Comparison of ENCODE assay signal across 31 cellular contexts in the genomic region with DNA sequence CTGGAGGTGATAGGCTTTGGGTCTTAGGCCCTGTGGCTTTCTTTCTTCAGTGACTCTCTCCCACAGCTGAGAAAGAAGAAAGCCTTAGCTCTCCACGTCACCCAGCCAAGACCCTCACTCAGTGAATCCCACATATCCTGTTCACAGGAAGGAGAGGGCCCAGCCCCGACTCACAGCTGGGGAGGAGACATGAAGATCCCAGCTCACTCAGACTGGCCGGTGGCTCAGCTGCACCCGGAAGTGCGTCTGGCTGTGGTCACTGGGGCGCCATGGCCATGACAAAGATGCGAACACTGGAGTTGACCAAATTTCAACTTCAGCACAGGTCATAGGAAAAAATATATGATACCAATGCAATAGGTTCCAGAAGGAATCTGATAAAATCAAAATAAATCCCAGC. TPM values are rescaled to one million over a fixed set of nuclear protein-coding genes. Genes with fewer than 3 reads are reported as not detected.
"Had no signal": no experiment of that assay in that cellular context is flagged by ENCODE, and none has a peak within 500 bp of the region (broad histone marks: within the 10 kb centered on the region; RNA-seq: fewer than 3 reads in every experiment).

No MANE protein-coding gene starts in this region.

- H3K36me3 ChIP-seq: adrenal gland had no signal

- H3K4me3 ChIP-seq: adrenal gland, SK-N-MC had no signal

- DNase-seq: activated CD4-positive, alpha-beta memory T cell treated with anti-CD3 and anti-CD28 coated beads for 36 hours; activated CD4-positive, alpha-beta T cell treated with anti-CD3 and anti-CD28 coated beads, Interleukin-2, amount 10 ng/mL, durations not matched to agents 7 days and 5 days; activated CD4-positive, CD25-positive, alpha-beta regulatory T cell; activated CD8-positive, alpha-beta memory T cell treated with anti-CD3 and anti-CD28 coated beads for 24 hours; activated gamma-delta T cell treated with Interleukin-2 at 50 U/mL for 16 hours; activated naive CD4-positive, alpha-beta T cell treated with anti-CD3 and anti-CD28 coated beads, Interleukin-2, amount 10 ng/mL, durations not matched to agents 7 days and 5 days; activated naive CD8-positive, alpha-beta T cell treated with anti-CD3 and anti-CD28 coated beads, Interleukin-2, amount 10 ng/mL, durations not matched to agents 7 days and 5 days; activated T-cell treated with anti-CD3 and anti-CD28 coated beads for 4 hours; activated T-cell treated with anti-CD3 and anti-CD28 coated beads, Interleukin-2, amount 50 U/mL, for 48 hours; anterior cingulate cortex; IMR-90; KG1; NCI-H1092; NCI-H1417; NCI-H1694; NCI-H2029 treated with DMSO at 0.1 percent for 48 hours; NCI-H345; NCI-H510A; NCI-H526 treated with DMSO at 0.1 percent for 48 hours; NCI-H82; SIG-M5; T-helper 1 cell had no signal

- H3K9me3 ChIP-seq: adrenal gland had no signal

- ATAC-seq: activated T-helper 17 cell treated with anti-CD3 and anti-CD28 coated beads, Interleukin-2, amount 50 U/mL, for 72 hours had no signal

- H3K27me3 ChIP-seq: adrenal gland had no signal

- H3K27ac ChIP-seq: adrenal gland, SK-N-MC, VCaP had no signal

- H3K4me1 ChIP-seq: adrenal gland had no signal

RNA-seq across cellular contexts. Expression of gene DLK1, which starts 14.2 kb away (rescaled TPM):
- total RNA-seq: activated CD4-positive, alpha-beta memory T cell treated with anti-CD3 and anti-CD28 coated beads for 36 hours; activated CD4-positive, alpha-beta T cell treated with anti-CD3 and anti-CD28 coated beads, Interleukin-2, amount 10 ng/mL, durations not matched to agents 7 days and 5 days; activated naive CD8-positive, alpha-beta T cell treated with anti-CD3 and anti-CD28 coated beads, Interleukin-2, amount 10 ng/mL, durations not matched to agents 7 days and 5 days; activated T-helper 17 cell treated with anti-CD3 and anti-CD28 coated beads, Interleukin-2, amount 50 U/mL, for 72 hours; LHCN-M2; M059J; OCI-LY7; RPMI7951; T-helper 2 cell treated with Interferon-gamma antibody and Interleukin-4, amounts not matched to agents 100 ng/mL and 5 ng/mL, for 36 hours had no signal
